ENCODE assay signal across 8 cellular contexts in genomic region chr2:24077879-24078278, GRCh38. TPM values are rescaled to one million over a fixed set of nuclear protein-coding genes. Genes with fewer than 3 reads are reported as not detected.
DNase-seq lines count a peak whose midpoint lies in the region; ATAC-seq and TF ChIP-seq lines count a peak whose summit lies in the region.

No MANE protein-coding gene starts in this region.

- H3K4me3 Mint-ChIP-seq in naive thymus-derived CD4-positive, alpha-beta T cell = peak overlapping the region; percentile 93 to 99 (median 98)

- H3K4me1 ChIP-seq in Karpas-422 (ENCODE audit: low read length) = peaks cover 29% of the 10 kb centered on the region
- peaks cover 13 to 18% of the 10 kb centered on the region in 2 donors for H3K4me1 ChIP-seq in naive thymus-derived CD4-positive, alpha-beta T cell (ENCODE audit: control insufficient read depth in 2 of 2, insufficient read depth in 2 of 2, low read length in 2 of 2)

- DNase-seq in AG04449 (ENCODE audit: low read depth, low spot score) (no peak), Karpas-422 (no peak), cardiac fibroblast (ENCODE audit: low read depth in 2 of 2) (no peak)
- no peak for DNase-seq in naive thymus-derived CD4-positive, alpha-beta T cell
- DNase-seq in effector CD8-positive, alpha-beta T cell (lab: John Stamatoyannopoulos, UW) = no peak

- intact Hi-C loops in naive thymus-derived CD4-positive, alpha-beta T cell (cut with micrococcal nuclease) = loop anchor here (2.0 to 5.0 kb wide), 7 partner anchors 283 to 1954 kb away; partner anchors contain the start of genes DTNB (in 1 of the 2), ITSN2 (in 1 of the 2), KLHL29 (in 1 of the 2) and NCOA1 (in 1 of the 2)

- no peaks in the 10 kb centered on the region for H3K27me3 ChIP-seq in Karpas-422 (ENCODE audit: low read length)
- H3K27me3 ChIP-seq in naive thymus-derived CD4-positive, alpha-beta T cell (ENCODE audit: control insufficient read depth in 2 of 2, insufficient read depth in 2 of 2, low read length in 2 of 2) = no peaks in the 10 kb centered on the region

- H3K9me2 ChIP-seq in Karpas-422 (replicated peaks; ENCODE audit: insufficient read depth, low read length) = no peaks in the 10 kb centered on the region

- peaks cover 31% of the 10 kb centered on the region for H3K79me2 ChIP-seq in Karpas-422 (ENCODE audit: low read length)

- peak overlapping the region; percentile 69 for H3K4me2 ChIP-seq in Karpas-422 (ENCODE audit: low read depth, low read length, poor library complexity, severe bottlenecking)

- H3K27ac Mint-ChIP-seq in naive thymus-derived CD4-positive, alpha-beta T cell = peak overlapping the region; percentile 77 to 99 (median 99)

- no peaks in the 10 kb centered on the region for H3K27me3 Mint-ChIP-seq in naive thymus-derived CD4-positive, alpha-beta T cell

- POLR2A ChIA-PET in AG04449 (lab: Yijun Ruan, JAX) = no interaction called here
- POLR2A ChIA-PET in naive thymus-derived CD4-positive, alpha-beta T cell (lab: Charles Lee) = interaction anchor here (1.6 to 2.8 kb wide), 3 partner anchors 9 to 152 kb away, joined by 3 to 49 read pairs (median 21); partner anchors contain the start of genes ATAD2B and WDCP

- H3K9me3 ChIP-seq in Karpas-422 (ENCODE audit: low read length) = no peaks in the 10 kb centered on the region
- no peaks in the 10 kb centered on the region for H3K9me3 ChIP-seq in naive thymus-derived CD4-positive, alpha-beta T cell (ENCODE audit: control insufficient read depth in 2 of 3, low read length in 3 of 3)

- no peaks in the 10 kb centered on the region; the same call in 1 of the 2 replicates for H4K20me1 ChIP-seq in Karpas-422 (ENCODE audit: insufficient read depth, low read depth, low read length)

- H3K4me3 ChIP-seq in AG04449 (ENCODE audit: low read depth, low read length) (peak overlapping the region; percentile 97), Karpas-422 (ENCODE audit: low read length) (peak overlapping the region; percentile 95), cardiac fibroblast (replicated peaks in 1 of 2; ENCODE audit: low read depth in 2 of 2, low read length in 2 of 2) (peak overlapping the region; percentile 84 to 89)
- H3K4me3 ChIP-seq in naive thymus-derived CD4-positive, alpha-beta T cell (ENCODE audit: low read length) = no peak overlapping the region

- H3K4me1 Mint-ChIP-seq in naive thymus-derived CD4-positive, alpha-beta T cell = peaks cover 14 to 38% (median 36%) of the 10 kb centered on the region in 7 donors

- no peaks in the 10 kb centered on the region for H3K9me3 Mint-ChIP-seq in naive thymus-derived CD4-positive, alpha-beta T cell

- no peak for ATAC-seq in naive thymus-derived CD4-positive, alpha-beta T cell
- ATAC-seq in activated CD4-positive, CD25-positive, alpha-beta regulatory T cell treated with anti-CD3 and anti-CD28 coated beads, Interleukin-2, amount 50 U/mL, for 24 hours = no peak
- ATAC-seq in GM21423 (IDR thresholded peaks at IDR 0.05; ENCODE audit: unreplicated experiment) (no peak), GM21737 (IDR thresholded peaks at IDR 0.05; ENCODE audit: unreplicated experiment) (no peak)

- peak overlapping the region; percentile 65 for H3K9ac ChIP-seq in Karpas-422 (ENCODE audit: low read length)

- H3K36me3 Mint-ChIP-seq in naive thymus-derived CD4-positive, alpha-beta T cell = peaks cover 4 to 22% (median 7%) of the 10 kb centered on the region in 5 donors

- peaks cover 10% of the 10 kb centered on the region for H3K36me3 ChIP-seq in Karpas-422 (ENCODE audit: insufficient read depth, low read length)
- H3K36me3 ChIP-seq in naive thymus-derived CD4-positive, alpha-beta T cell (ENCODE audit: control insufficient read depth in 2 of 3, insufficient read depth in 3 of 3, low read length in 3 of 3) = peaks cover 0 to 1% (median under 1%) of the 10 kb centered on the region in 3 experiments

- H3K27ac ChIP-seq in Karpas-422 (ENCODE audit: low read length) = peak overlapping the region; percentile 50
- H3K27ac ChIP-seq in naive thymus-derived CD4-positive, alpha-beta T cell (ENCODE audit: low read depth, low read length) = no peak overlapping the region

- H2AFZ ChIP-seq in Karpas-422 (ENCODE audit: low read length) = 0 out of 2 replicates have a peak overlapping the region, but pooled peaks have one; percentile 26

- CTCF ChIA-PET in AG04449 (lab: Yijun Ruan, JAX) = interaction anchor here (2.4 kb wide), 1 partner anchor 152 kb away, joined by 12 read pairs; the partner anchor contains the start of gene ATAD2B
- CTCF ChIA-PET in naive thymus-derived CD4-positive, alpha-beta T cell (lab: Charles Lee) = no interaction called here

- TF ChIP-seq CTCF in AG04449 (IDR thresholded peaks at IDR 0.05; ENCODE audit: insufficient read depth, low read length, missing control alignments) (no peak), cardiac fibroblast (IDR thresholded peaks at IDR 0.05; ENCODE audit: low read depth, low read length) (no peak)

RNA-seq across cellular contexts. Expression of gene SF3B6, which starts 1.8 kb away (rescaled TPM):
- total RNA-seq in Karpas-422 (2014; rRNA removed; shearing (Covaris generic); ENCODE audit: low replicate concordance) = 181 and 285 TPM in 2 replicates
- total RNA-seq in naive thymus-derived CD4-positive, alpha-beta T cell = 100 to 1,000 TPM in 1 of 5 experiments, 10 to 100 TPM in 4; 42.4 to 100 (median 49.7) TPM
- 100 to 1,000 TPM; 114 to 231 TPM for polyA plus RNA-seq in naive thymus-derived CD4-positive, alpha-beta T cell

RNA-seq across cellular contexts. Expression of gene TP53I3, which starts 6.8 kb away (rescaled TPM):
- total RNA-seq in Karpas-422 (2014; rRNA removed; shearing (Covaris generic); ENCODE audit: low replicate concordance) = 3.4 and 13.5 TPM in 2 replicates
- 1 to 10 TPM in 3 of 5 experiments, under 1 TPM in 2; 0.49 to 5.0 (median 1.7) TPM for total RNA-seq in naive thymus-derived CD4-positive, alpha-beta T cell
- under 1 TPM in 1 of 2 donors, not detected in 1; 0.24 TPM for polyA plus RNA-seq in naive thymus-derived CD4-positive, alpha-beta T cell

RNA-seq across cellular contexts. Expression of gene FKBP1B, which starts 28.3 kb away (rescaled TPM):
- 0.71 and 3.6 TPM in 2 replicates for total RNA-seq in Karpas-422 (2014; rRNA removed; shearing (Covaris generic); ENCODE audit: low replicate concordance)
- 1 to 10 TPM in 1 of 5 experiments, not detected in 4; 2.7 TPM for total RNA-seq in naive thymus-derived CD4-positive, alpha-beta T cell
- not detected for polyA plus RNA-seq in naive thymus-derived CD4-positive, alpha-beta T cell

RNA-seq across cellular contexts. Expression of gene WDCP, which starts 30.7 kb away (rescaled TPM):
- 8.8 and 24.3 TPM in 2 replicates for total RNA-seq in Karpas-422 (2014; rRNA removed; shearing (Covaris generic); ENCODE audit: low replicate concordance)
- total RNA-seq in naive thymus-derived CD4-positive, alpha-beta T cell = 10 to 100 TPM in 3 of 5 experiments, 1 to 10 TPM in 2; 3.9 to 22.1 (median 17.8) TPM
- polyA plus RNA-seq in naive thymus-derived CD4-positive, alpha-beta T cell = 1 to 10 TPM; 4.4 to 9.4 TPM

RNA-seq across cellular contexts. Expression of gene PFN4, which starts 45.3 kb away (rescaled TPM):
- 2.1 TPM in 1 of 2 replicates, not detected in the other for total RNA-seq in Karpas-422 (2014; rRNA removed; shearing (Covaris generic); ENCODE audit: low replicate concordance)
- not detected for total RNA-seq in naive thymus-derived CD4-positive, alpha-beta T cell
- polyA plus RNA-seq in naive thymus-derived CD4-positive, alpha-beta T cell = not detected
